ENCODE assay signal across 9 cellular contexts in genomic region chr3:114899186-114899931, GRCh38.
DNase-seq lines count a peak whose midpoint lies in the region; ATAC-seq, FAIRE-seq and TF ChIP-seq lines count a peak whose summit lies in the region.
"Had no signal": no experiment of that assay in that cellular context is flagged by ENCODE, and none has a peak within 500 bp of the region (broad histone marks: within the 10 kb centered on the region; RNA-seq: fewer than 3 reads in every experiment).

No MANE protein-coding gene starts in this region.

- H3K27ac ChIP-seq in A549 (peak overlapping the region; percentile 36 to 40; a peak in 5 of 6 replicates), SJCRH30 (peak overlapping the region; percentile 87), left lung (peak overlapping the region; percentile 15 to 68)

- DNase-seq in A549 (ENCODE audit: low read depth in 1 of 2, low spot score in 1 of 2): peak in 1 of 2 experiments; percentile 88
- DNase-seq in NCI-H1092 treated with DMSO at 0.1 percent for 48 hours (lab: John Stamatoyannopoulos, UW): peak; percentile 98
- DNase-seq in SJCRH30: peak; percentile 88 to 96
- peak in 1 of 2 donors; percentile 55 for DNase-seq in left lung
- DNase-seq: activated CD4-positive, alpha-beta T cell treated with anti-CD3 and anti-CD28 coated beads for 4 hours had no signal

- ATAC-seq in A549 (peak; percentile 72 to 81), left lung (peak; percentile 91), GM21390 (IDR thresholded peaks at IDR 0.05; ENCODE audit: unreplicated experiment) (no peak), GM18498 (IDR thresholded peaks at IDR 0.05; ENCODE audit: unreplicated experiment) (no peak), GM19395 (IDR thresholded peaks at IDR 0.05; ENCODE audit: unreplicated experiment) (no peak), GM18502 (IDR thresholded peaks at IDR 0.05; ENCODE audit: poor library complexity, unreplicated experiment) (no peak)

- TF ChIP-seq POLR2A in A549 (IDR thresholded peaks at IDR 0.05; ENCODE audit: low read length): no peak

- CTCF ChIA-PET in A549 (lab: Yijun Ruan, JAX): interaction anchor here (0.6 kb wide), 1 partner anchor 250 kb away, joined by 3 read pairs; no protein-coding TSS in a partner anchor

- 5% methylated on average over 4 of the region's 4 CpGs for WGBS in A549 (ENCODE audit: missing lambda C conversion rate)

- no peak for TF ChIP-seq EP300 in A549 (IDR thresholded peaks at IDR 0.05)

- no peaks in the 10 kb centered on the region for H3K36me3 ChIP-seq in SJCRH30
- H3K36me3 ChIP-seq in left lung: no peaks in the 10 kb centered on the region

- TF ChIP-seq CTCF in A549 (IDR thresholded peaks at IDR 0.05) (no peak), left lung (IDR thresholded peaks at IDR 0.05) (no peak)

- H3K4me2 ChIP-seq in A549: peak overlapping the region; percentile 77

- H3K9me3 ChIP-seq in A549: no peaks in the 10 kb centered on the region
- no peaks in the 10 kb centered on the region for H3K9me3 ChIP-seq in SJCRH30 (replicated peaks)
- no peaks in the 10 kb centered on the region for H3K9me3 ChIP-seq in left lung

- TF ChIP-seq RAD21 in A549 (conservative IDR thresholded peaks at IDR 0.05 in 1 of 2, IDR thresholded peaks at IDR 0.05 in 1 of 2): no peak

- H3K4me1 ChIP-seq in A549: peaks cover 43% of the 10 kb centered on the region
- peaks cover 16% of the 10 kb centered on the region for H3K4me1 ChIP-seq in SJCRH30
- H3K4me1 ChIP-seq in left lung: no peaks in the 10 kb centered on the region

- intact Hi-C loops in left lung (cut with DNase I): no loop called here

- POLR2A ChIA-PET in A549 (lab: Yijun Ruan, JAX): interaction anchor here (1.0 kb wide), 1 partner anchor 247 kb away, joined by 4 read pairs; the partner anchor contains the start of gene ZBTB20

- H3K27me3 ChIP-seq in SJCRH30 (no peaks in the 10 kb centered on the region), left lung (no peaks in the 10 kb centered on the region)

- H3K4me3 ChIP-seq in A549 (no peak overlapping the region), SJCRH30 (peak overlapping the region; percentile 48), left lung (no peak overlapping the region)

- FAIRE-seq in A549 (lab: Jason Lieb, UNC): peak; percentile 84

TF ChIP-seq in A549, 52 proteins besides CTCF, POLR2A, EP300 and RAD21:
- no peak for TF ChIP-seq HOXB13 (CRISPR knock-in tag; IDR thresholded peaks at IDR 0.05; ENCODE audit: low read depth)
- TF ChIP-seq, protein P1, sequence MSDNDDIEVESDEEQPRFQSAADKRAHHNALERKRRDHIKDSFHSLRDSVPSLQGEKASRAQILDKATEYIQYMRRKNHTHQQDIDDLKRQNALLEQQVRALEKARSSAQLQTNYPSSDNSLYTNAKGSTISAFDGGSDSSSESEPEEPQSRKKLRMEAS (IDR thresholded peaks at IDR 0.05): 0 out of 2 replicates have a peak, but pooled peaks have one; percentile 29

Comparison
In these comparisons a context has a peak if more than half of its experiments do, and no peak if none do; other contexts are left out.
1. ATAC-seq: peak in A549 (2 of 2) and left lung (single experiment); none in GM21390 (single experiment), GM18498 (single experiment), GM19395 (single experiment) and GM18502 (single experiment).
2. Peak in every context shown above with its lines, with median percentiles within 50 percentile points of each other: H3K27ac ChIP-seq.